ENCODE assay signal across 12 cellular contexts in genomic region chr14:38405851-38406630, GRCh38.
A peak's percentile ranks its signal among the peaks of the same experiment; 100 is the strongest.
DNase-seq lines count a peak whose midpoint lies in the region; ATAC-seq lines count a peak whose summit lies in the region.
"Had no signal": no experiment of that assay in that cellular context is flagged by ENCODE, and none has a peak within 500 bp of the region (broad histone marks: within the 10 kb centered on the region; RNA-seq: fewer than 3 reads in every experiment).

No MANE protein-coding gene starts in this region.

- in situ Hi-C loops in ACHN (cut with HindIII; ENCODE audit: low pct_ligation_motif_present, low pct_unique_long_range_greater_than_20kb, low sequenced_read_pairs), result no loop called here

- ATAC-seq in GM18520 (IDR thresholded peaks at IDR 0.05; ENCODE audit: unreplicated experiment) (no peak), HG03025 (IDR thresholded peaks at IDR 0.05; ENCODE audit: low FRiP score, unreplicated experiment) (no peak)
- ATAC-seq: activated CD4-positive, alpha-beta T cell treated with anti-CD3 and anti-CD28 coated beads for 36 hours had no signal

- DNase-seq in COR-L47 (lab: John Stamatoyannopoulos, UW) (peak; percentile 45), M059J (ENCODE audit: low read depth) (peak; percentile 60), RKO (ENCODE audit: low spot score) (peak; percentile 11), iPS-NIHi7 (ENCODE audit: extremely low spot score) (peak; percentile 35), ACHN (no peak)
- DNase-seq in effector CD4-positive, alpha-beta T cell, result no peak
- DNase-seq: activated CD4-positive, alpha-beta T cell treated with anti-CD3 and anti-CD28 coated beads for 36 hours; GDM1; KBM-7; SHP77 treated with DMSO at 0.1 percent for 48 hours had no signal

Comparison
In these comparisons a context has a peak if more than half of its experiments do, and no peak if none do; other contexts are left out.
1. DNase-seq: peak in COR-L47 (single experiment), M059J (single experiment), RKO (single experiment) and iPS-NIHi7 (single experiment); none in ACHN (single experiment) and effector CD4-positive, alpha-beta T cell (single experiment).